Comparison of ENCODE assay signal across 20 cellular contexts in genomic region chr5:19487484-19487883, GRCh38.
A peak's percentile ranks its signal among the peaks of the same experiment; 100 is the strongest.
DNase-seq lines count a peak whose midpoint lies in the region; ATAC-seq, FAIRE-seq and TF ChIP-seq lines count a peak whose summit lies in the region.
"Had no signal": no experiment of that assay in that cellular context is flagged by ENCODE, and none has a peak within 500 bp of the region (broad histone marks: within the 10 kb centered on the region; RNA-seq: fewer than 3 reads in every experiment).

No MANE protein-coding gene starts in this region.

- no peaks in the 10 kb centered on the region for H3K36me3 ChIP-seq in IMR-90 (ENCODE audit: control insufficient read depth, insufficient read depth, low read length)
- H3K36me3 ChIP-seq: BLaER1 treated with 17β-estradiol and CSF1 and Interleukin-3, amounts not matched to agents 10 nM and 100 nM had no signal

- no peak overlapping the region for H2BK120ac ChIP-seq in IMR-90 (ENCODE audit: low read depth, low read length)

- no peak overlapping the region for H4K8ac ChIP-seq in IMR-90 (ENCODE audit: low read depth in 2 of 2, low read length in 2 of 2)

- no peak overlapping the region for H3K23ac ChIP-seq in IMR-90 (ENCODE audit: low read depth, low read length)

- no peak overlapping the region for H2AFZ ChIP-seq in IMR-90 (replicated peaks; ENCODE audit: low read length, poor library complexity)

- H3K4me2 ChIP-seq in A549 (no peak overlapping the region), IMR-90 (ENCODE audit: low read depth, low read length) (no peak overlapping the region)
- H3K4me2 ChIP-seq: BLaER1 treated with 17β-estradiol and CSF1 and Interleukin-3, amounts not matched to agents 10 nM and 100 nM had no signal

- no peak overlapping the region for H2BK5ac ChIP-seq in IMR-90 (ENCODE audit: low read depth, low read length, poor library complexity, severe bottlenecking)

- intact Hi-C loops in IMR-90 (cut with micrococcal nuclease) = no loop called here

- no peak overlapping the region for H3K9ac ChIP-seq in IMR-90 (ENCODE audit: low read depth, low read length)
- H3K9ac ChIP-seq: BLaER1 treated with 17β-estradiol and CSF1 and Interleukin-3, amounts not matched to agents 10 nM and 100 nM had no signal

- no peak overlapping the region for H2AK9ac ChIP-seq in IMR-90 (replicated peaks; ENCODE audit: low read depth, low read length, poor library complexity)

- no peak for TF ChIP-seq EP300 in A549 (IDR thresholded peaks at IDR 0.05)

- TF ChIP-seq CTCF in A549 (IDR thresholded peaks at IDR 0.05) (no peak), IMR-90 (conservative IDR thresholded peaks at IDR 0.05; ENCODE audit: low read depth, low read length) (no peak)

- POLR2A ChIA-PET in A549 (lab: Yijun Ruan, JAX) (no interaction called here), IMR-90 (lab: Charles Lee; ENCODE audit: unreplicated experiment) (no interaction called here)

- no peak overlapping the region for H3K56ac ChIP-seq in IMR-90 (ENCODE audit: extremely low read depth, insufficient read depth, low read length)

- H3K9me3 ChIP-seq in A549 (no peaks in the 10 kb centered on the region; the same call in 2 of the 3 replicates), IMR-90 (ENCODE audit: control insufficient read depth, insufficient read depth, low read length) (peaks cover 4% of the 10 kb centered on the region)
- H3K9me3 ChIP-seq: BLaER1 treated with 17β-estradiol and CSF1 and Interleukin-3, amounts not matched to agents 10 nM and 100 nM; Caco-2 had no signal

- H2BK20ac ChIP-seq in IMR-90 (ENCODE audit: low read depth, low read length) = no peak overlapping the region

- no peaks in the 10 kb centered on the region for H3K27me3 ChIP-seq in IMR-90 (ENCODE audit: control insufficient read depth, insufficient read depth, low read length)
- H3K27me3 ChIP-seq: BLaER1 treated with 17β-estradiol and CSF1 and Interleukin-3, amounts not matched to agents 10 nM and 100 nM had no signal

- dilution Hi-C loops in IMR-90 (cut with HindIII; ENCODE audit: low sequenced_read_pairs, unreplicated experiment) = no loop called here

- H2AK5ac ChIP-seq in IMR-90 (ENCODE audit: low read depth, low read length) = no peak overlapping the region

- DNase-seq in A549 (ENCODE audit: low read depth in 1 of 2, low spot score in 1 of 2) (no peak), IMR-90 (no peak), DMS79 (lab: John Stamatoyannopoulos, UW) (no peak)
- DNase-seq: 8988T; AML-193; Caco-2; Calu3; CD4-positive, alpha-beta T cell; CD8-positive, alpha-beta T cell; DND-41; EL; GDM1 had no signal

- in situ Hi-C loops in IMR-90 (cut with MboI; ENCODE audit: low sequenced_read_pairs) = no loop called here

- H4K20me1 ChIP-seq in IMR-90 (ENCODE audit: insufficient read depth, low read length) = no peaks in the 10 kb centered on the region
- H4K20me1 ChIP-seq: BLaER1 treated with 17β-estradiol and CSF1 and Interleukin-3, amounts not matched to agents 10 nM and 100 nM had no signal

- H3K18ac ChIP-seq in IMR-90 (ENCODE audit: low read depth, low read length) = no peak overlapping the region

- H3K79me1 ChIP-seq in IMR-90 (ENCODE audit: low read depth in 1 of 2, low read length in 2 of 2) = no peaks in the 10 kb centered on the region

- TF ChIP-seq RAD21 in A549 (conservative IDR thresholded peaks at IDR 0.05 in 1 of 2, IDR thresholded peaks at IDR 0.05 in 1 of 2) (no peak), IMR-90 (IDR thresholded peaks at IDR 0.05; ENCODE audit: low read length) (no peak)

- no peaks in the 10 kb centered on the region for H3K9me1 ChIP-seq in IMR-90 (ENCODE audit: insufficient read depth, low read length)

- no peak for TF ChIP-seq POLR2A in A549 (IDR thresholded peaks at IDR 0.05; ENCODE audit: low read length)
- no peak for TF ChIP-seq POLR2A in IMR-90 (IDR thresholded peaks at IDR 0.05; ENCODE audit: low read depth, low read length)

- H3K27ac ChIP-seq in A549 = no peak overlapping the region
- H3K27ac ChIP-seq in IMR-90 (ENCODE audit: insufficient read depth, low read length) = no peak overlapping the region
- H3K27ac ChIP-seq: BLaER1 treated with 17β-estradiol and CSF1 and Interleukin-3, amounts not matched to agents 10 nM and 100 nM; C4-2B had no signal

- ATAC-seq in A549 (no peak), IMR-90 (ENCODE audit: low read depth) (no peak), HG03108 (IDR thresholded peaks at IDR 0.05; ENCODE audit: unreplicated experiment) (no peak)
- ATAC-seq: CD8-positive, alpha-beta T cell; GM12878 had no signal

- H2BK15ac ChIP-seq in IMR-90 (ENCODE audit: low read depth, low read length) = no peak overlapping the region

- no TSS peak for BruUV-seq in IMR-90 (replicated peaks; lab: Mats Ljungman, UMichigan)

- H4K5ac ChIP-seq in IMR-90 (ENCODE audit: low read depth, low read length) = no peak overlapping the region

- CTCF ChIA-PET in A549 (lab: Yijun Ruan, JAX) (no interaction called here), IMR-90 (lab: Yijun Ruan, JAX) (no interaction called here)

- no peak overlapping the region for H3K4me3 ChIP-seq in A549
- H3K4me3 ChIP-seq in IMR-90 (ENCODE audit: insufficient read depth, low read depth, low read length) = no peak overlapping the region
- H3K4me3 ChIP-seq: BLaER1 treated with 17β-estradiol and CSF1 and Interleukin-3, amounts not matched to agents 10 nM and 100 nM; GM12878 had no signal

- no peak overlapping the region for H3K4ac ChIP-seq in IMR-90 (ENCODE audit: low read depth, low read length)

- H3K4me1 ChIP-seq in A549 (no peaks in the 10 kb centered on the region), IMR-90 (ENCODE audit: control insufficient read depth, insufficient read depth, low read length) (no peaks in the 10 kb centered on the region)
- H3K4me1 ChIP-seq: BLaER1 treated with 17β-estradiol and CSF1 and Interleukin-3, amounts not matched to agents 10 nM and 100 nM; Caco-2 had no signal

- no peak overlapping the region for H3K14ac ChIP-seq in IMR-90 (replicated peaks; ENCODE audit: low read depth, low read length)

- no peak overlapping the region for H4K91ac ChIP-seq in IMR-90 (ENCODE audit: insufficient read depth, low read depth, low read length)

- FAIRE-seq in A549 (lab: Jason Lieb, UNC) (no peak), colon (lab: Jason Lieb, UNC) (peak; percentile 33)
- FAIRE-seq: A204.1, GM12878, GM12892, GM18507 had no signal

TF ChIP-seq in A549, 52 proteins besides CTCF, POLR2A, EP300 and RAD21:
- TF ChIP-seq FOXS1 (CRISPR knock-in tag; IDR thresholded peaks at IDR 0.05) (no peak), CBX2 (IDR thresholded peaks at IDR 0.05; ENCODE audit: borderline replicate concordance, low read depth) (no peak), JUN (IDR thresholded peaks at IDR 0.05) (no peak), PBX3 (IDR thresholded peaks at IDR 0.05) (no peak), MAFK (IDR thresholded peaks at IDR 0.05; ENCODE audit: partially characterized antibody) (peak; percentile 43)

TF ChIP-seq in IMR-90, 13 proteins besides CTCF, POLR2A, EP300 and RAD21:
- TF ChIP-seq RFX5 (IDR thresholded peaks at IDR 0.05; ENCODE audit: low read depth, low read length) (no peak), MAFK (IDR thresholded peaks at IDR 0.05; ENCODE audit: low read depth, low read length) (peak; percentile 62)
